ENCODE assay signal across 1 cellular context in genomic region chr13:47592256-47592655, GRCh38.
TF ChIP-seq lines count a peak whose summit lies in the region.

No MANE protein-coding gene starts in this region.

TF ChIP-seq in SK-N-SH treated with all-trans-retinoic acid at 6 μM for 48 hours, 23 proteins besides CTCF, POLR2A, EP300 and RAD21 (continued from another document):
- TF ChIP-seq, protein P1, sequence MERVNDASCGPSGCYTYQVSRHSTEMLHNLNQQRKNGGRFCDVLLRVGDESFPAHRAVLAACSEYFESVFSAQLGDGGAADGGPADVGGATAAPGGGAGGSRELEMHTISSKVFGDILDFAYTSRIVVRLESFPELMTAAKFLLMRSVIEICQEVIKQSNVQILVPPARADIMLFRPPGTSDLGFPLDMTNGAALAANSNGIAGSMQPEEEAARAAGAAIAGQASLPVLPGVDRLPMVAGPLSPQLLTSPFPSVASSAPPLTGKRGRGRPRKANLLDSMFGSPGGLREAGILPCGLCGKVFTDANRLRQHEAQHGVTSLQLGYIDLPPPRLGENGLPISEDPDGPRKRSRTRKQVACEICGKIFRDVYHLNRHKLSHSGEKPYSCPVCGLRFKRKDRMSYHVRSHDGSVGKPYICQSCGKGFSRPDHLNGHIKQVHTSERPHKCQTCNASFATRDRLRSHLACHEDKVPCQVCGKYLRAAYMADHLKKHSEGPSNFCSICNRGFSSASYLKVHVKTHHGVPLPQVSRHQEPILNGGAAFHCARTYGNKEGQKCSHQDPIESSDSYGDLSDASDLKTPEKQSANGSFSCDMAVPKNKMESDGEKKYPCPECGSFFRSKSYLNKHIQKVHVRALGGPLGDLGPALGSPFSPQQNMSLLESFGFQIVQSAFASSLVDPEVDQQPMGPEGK (CRISPR knock-in tag; IDR thresholded peaks at IDR 0.05; ENCODE audit: borderline replicate concordance): no peak
- TF ChIP-seq ARNTL (CRISPR knock-in tag; IDR thresholded peaks at IDR 0.05; ENCODE audit: borderline replicate concordance, low read depth) (no peak), ZFP3 (CRISPR knock-in tag; IDR thresholded peaks at IDR 0.05) (no peak), TCF4 (CRISPR knock-in tag; IDR thresholded peaks at IDR 0.05; ENCODE audit: borderline replicate concordance) (no peak), CSDC2 (CRISPR knock-in tag; IDR thresholded peaks at IDR 0.05) (no peak), ZNF565 (CRISPR knock-in tag; conservative IDR thresholded peaks at IDR 0.05; ENCODE audit: low read depth) (no peak)
